8 cellular contexts compared by ENCODE assay signal in genomic region chr7:21543528-21544302, GRCh38. TPM values are rescaled to one million over a fixed set of nuclear protein-coding genes. Genes with fewer than 3 reads are reported as not detected.
DNase-seq lines count a peak whose midpoint lies in the region; ATAC-seq, FAIRE-seq and TF ChIP-seq lines count a peak whose summit lies in the region.

No MANE protein-coding gene starts in this region.

- peak overlapping the region; percentile 65 for H3K4me3 ChIP-seq in adipocyte (ENCODE audit: low read length)
- peak overlapping the region; percentile 34 to 65 (median 54) for H3K4me3 ChIP-seq in keratinocyte (ENCODE audit: control insufficient read depth in 2 of 3, extremely low read depth in 1 of 3, insufficient read depth in 2 of 3, low read depth in 1 of 3, low read length in 3 of 3)

- H3K27ac Mint-ChIP-seq in Calu3 (ENCODE audit: unreplicated experiment) (peak overlapping the region; percentile 6), type B pancreatic cell (no peak overlapping the region)

- no peaks in the 10 kb centered on the region for H3K79me2 ChIP-seq in keratinocyte (ENCODE audit: control insufficient read depth, insufficient read depth, low read length)

- no peaks in the 10 kb centered on the region for H4K20me1 ChIP-seq in keratinocyte (ENCODE audit: control insufficient read depth, extremely low read depth, insufficient read depth, low read length)

- no peak for TF ChIP-seq CTCF in Calu3 (IDR thresholded peaks at IDR 0.05; ENCODE audit: unreplicated experiment)
- no peak for TF ChIP-seq CTCF in keratinocyte (optimal IDR thresholded peaks at IDR 0.05 in 1 of 3, IDR thresholded peaks at IDR 0.05 in 1 of 3, conservative IDR thresholded peaks at IDR 0.05 in 1 of 3; ENCODE audit: extremely low read depth in 1 of 3, insufficient read depth in 2 of 3, low read length in 3 of 3)
- TF ChIP-seq CTCF in type B pancreatic cell (conservative IDR thresholded peaks at IDR 0.05): no peak

- H3K4me1 Mint-ChIP-seq in Calu3 (ENCODE audit: low read depth, unreplicated experiment): peaks cover 9% of the 10 kb centered on the region
- H3K4me1 Mint-ChIP-seq in type B pancreatic cell (ENCODE audit: unreplicated experiment): no peaks in the 10 kb centered on the region

- peak overlapping the region; percentile 90 for H3K4me2 ChIP-seq in keratinocyte (ENCODE audit: control insufficient read depth, extremely low read depth, insufficient read depth, low read depth, low read length)

- H2AFZ ChIP-seq in keratinocyte (ENCODE audit: control insufficient read depth, low read length): peak overlapping the region; percentile 66

- H3K4me3 Mint-ChIP-seq in Calu3 (ENCODE audit: low read depth, unreplicated experiment) (peak overlapping the region; percentile 86), type B pancreatic cell (peak overlapping the region; percentile 71)

- no peaks in the 10 kb centered on the region for H3K9me3 Mint-ChIP-seq in Calu3 (ENCODE audit: low read depth, unreplicated experiment)
- H3K9me3 Mint-ChIP-seq in type B pancreatic cell: no peaks in the 10 kb centered on the region

- H3K36me3 ChIP-seq in adipocyte (ENCODE audit: control insufficient read depth, insufficient read depth, low read length, severe bottlenecking): no peaks in the 10 kb centered on the region
- no peaks in the 10 kb centered on the region for H3K36me3 ChIP-seq in keratinocyte (ENCODE audit: control insufficient read depth in 2 of 2, extremely low read depth in 1 of 2, insufficient read depth in 2 of 2, low read length in 2 of 2)

- H3K27me3 Mint-ChIP-seq in Calu3 (ENCODE audit: unreplicated experiment) (peaks cover 34% of the 10 kb centered on the region), type B pancreatic cell (peaks cover 82% of the 10 kb centered on the region)

- H3K9ac ChIP-seq in adipocyte (ENCODE audit: low read length) (no peak overlapping the region), keratinocyte (ENCODE audit: control insufficient read depth, extremely low read depth, insufficient read depth, low read length) (no peak overlapping the region)

- H3K36me3 Mint-ChIP-seq in Calu3 (ENCODE audit: insufficient read depth, unreplicated experiment): peaks cover 15% of the 10 kb centered on the region
- no peaks in the 10 kb centered on the region for H3K36me3 Mint-ChIP-seq in type B pancreatic cell

- no peak for FAIRE-seq in keratinocyte (lab: Jason Lieb, UNC)

- CTCF ChIA-PET in Calu3 (lab: Charles Lee): interaction anchor here (0.5 to 1.3 kb wide), 3 partner anchors 11 to 555 kb away, joined by 3 to 4 read pairs (median 3); no protein-coding TSS in a partner anchor

- H3K9me1 ChIP-seq in keratinocyte (ENCODE audit: control insufficient read depth, extremely low read depth, insufficient read depth, low read length): no peaks in the 10 kb centered on the region

- intact Hi-C loops in Calu3 (cut with micrococcal nuclease; ENCODE audit: unreplicated experiment): no loop called here

- dilution Hi-C loops in keratinocyte (cut with MboI; ENCODE audit: extremely low pct_ligation_motif_present, low sequenced_read_pairs): no loop called here

- ATAC-seq in HG03521 (IDR thresholded peaks at IDR 0.05; ENCODE audit: unreplicated experiment): peak; percentile 18

- no peaks in the 10 kb centered on the region for H3K9me3 ChIP-seq in adipocyte (ENCODE audit: control insufficient read depth, low read length)
- H3K9me3 ChIP-seq in keratinocyte (ENCODE audit: control insufficient read depth, low read depth, low read length): no peaks in the 10 kb centered on the region

- H3K4me1 ChIP-seq in adipocyte (ENCODE audit: control insufficient read depth, insufficient read depth, low read length) (peaks cover 10% of the 10 kb centered on the region), keratinocyte (ENCODE audit: control insufficient read depth, extremely low read depth, insufficient read depth, low read length) (peaks cover 8% of the 10 kb centered on the region)

- DNase-seq in Calu3 (no peak), adipocyte (ENCODE audit: low read depth) (peak; percentile 25), keratinocyte (ENCODE audit: low read depth, low spot score) (no peak), type B pancreatic cell (ENCODE audit: extremely low spot score, unreplicated experiment) (no peak), NCI-H1048 (lab: John Stamatoyannopoulos, UW) (no peak)
- no peak for DNase-seq in effector CD4-positive, alpha-beta T cell
- no peak for DNase-seq in stimulated activated CD4-positive, alpha-beta T cell treated with anti-CD3 and anti-CD28 coated beads, Interleukin-12 subunit alpha, Interleukin-12 subunit beta, amount 100 ng/mL, for 4 hours

- BruUV-seq in Calu3 (replicated peaks; lab: Mats Ljungman, UMichigan): no TSS peak

- no peak overlapping the region for H3K27ac ChIP-seq in keratinocyte (ENCODE audit: control insufficient read depth, insufficient read depth, low read length)

- H3K27me3 ChIP-seq in adipocyte (replicated peaks; ENCODE audit: control insufficient read depth, insufficient read depth, low read length) (peaks cover 44% of the 10 kb centered on the region), keratinocyte (ENCODE audit: control insufficient read depth, extremely low read depth, insufficient read depth, low read length) (peaks cover 22% of the 10 kb centered on the region)

RNA-seq across cellular contexts. Expression of gene DNAH11, which starts 0.9 kb away (rescaled TPM):
- 1.6 and 1.9 TPM in 2 replicates for total RNA-seq in Calu3 (2022)
- polyA plus RNA-seq in keratinocyte: under 0.01 to 0.21 TPM (median 0.09 TPM) in 3 replicates
- polyA plus RNA-seq in keratinocyte (2011; ENCODE audit: low read depth): not detected
- 0.04 TPM in 2 replicates for polyA plus RNA-seq in keratinocyte (2011; cell fraction: cytosol; rRNA removed)
- polyA plus RNA-seq in keratinocyte (2011; cell fraction: nucleus; rRNA removed): 0.23 and 0.62 TPM in 2 replicates
- 0.03 and 0.16 TPM in 2 replicates for polyA plus RNA-seq in keratinocyte (2012; ENCODE audit: low replicate concordance)
- under 0.01 to 0.10 TPM in 2 of 3 replicates, not detected in the other for polyA minus RNA-seq in keratinocyte
- polyA minus RNA-seq in keratinocyte (2011; cell fraction: cytosol; rRNA and poly(A)+ RNA removed): not detected
- polyA minus RNA-seq in keratinocyte (2011; cell fraction: nucleus; rRNA and poly(A)+ RNA removed): under 0.01 TPM in 2 replicates
- total RNA-seq in type B pancreatic cell (ENCODE audit: low replicate concordance): 1.0 and 3.2 TPM in 2 replicates
